21 cellular contexts compared by ENCODE assay signal in the genomic region with DNA sequence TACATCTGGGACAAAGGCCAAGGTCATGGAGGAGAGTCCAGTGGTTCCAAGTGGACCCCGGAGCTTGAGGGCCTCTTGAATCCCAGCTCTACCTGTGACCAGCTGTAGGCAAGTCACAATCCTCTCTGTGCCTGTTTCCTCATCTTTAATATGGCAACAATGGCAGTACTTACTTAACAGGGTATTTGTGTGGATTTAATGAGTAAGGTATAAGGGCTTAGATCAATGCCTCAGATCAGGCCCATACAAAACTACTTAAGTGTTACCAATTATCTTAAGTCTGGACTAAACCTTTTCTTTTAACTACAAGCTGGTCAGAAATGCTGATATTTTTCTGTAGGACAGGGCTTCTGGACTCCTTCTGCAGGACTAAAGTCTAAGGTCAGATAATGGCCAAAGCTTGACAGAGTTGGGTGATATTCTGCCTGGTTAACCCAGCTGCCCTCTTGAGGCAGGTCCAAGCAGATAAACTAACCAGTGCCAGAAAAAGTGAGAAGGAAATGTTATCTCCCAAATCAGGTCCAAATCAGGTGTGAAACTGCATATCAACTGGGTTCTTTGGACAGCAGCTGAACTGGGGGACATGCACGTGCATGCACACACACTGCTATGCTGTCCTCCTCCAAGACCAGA. TPM values are rescaled to one million over a fixed set of nuclear protein-coding genes. Genes with fewer than 3 reads are reported as not detected.
DNase-seq lines count a peak whose midpoint lies in the region; ATAC-seq, FAIRE-seq and TF ChIP-seq lines count a peak whose summit lies in the region.
"Had no signal": no experiment of that assay in that cellular context is flagged by ENCODE, and none has a peak within 500 bp of the region (broad histone marks: within the 10 kb centered on the region; RNA-seq: fewer than 3 reads in every experiment).

No MANE protein-coding gene starts in this region.

- BruUV-seq in K562 (replicated peaks; lab: Mats Ljungman, UMichigan): no TSS peak

- H3K79me2 ChIP-seq in K562 (ENCODE audit: control insufficient read depth, insufficient read depth, low read length): no peaks in the 10 kb centered on the region

- no peaks in the 10 kb centered on the region for H3K9me3 ChIP-seq in left ventricle myocardium inferior (replicated peaks)
- no peaks in the 10 kb centered on the region for H3K9me3 ChIP-seq in heart left ventricle
- H3K9me3 ChIP-seq in K562 (replicated peaks; ENCODE audit: control insufficient read depth, insufficient read depth, low read depth, low read length): no peaks in the 10 kb centered on the region
- no peaks in the 10 kb centered on the region for H3K9me3 ChIP-seq in colonic mucosa
- H3K9me3 ChIP-seq in CD4-positive, alpha-beta T cell (ENCODE audit: control insufficient read depth, low read length): no peaks in the 10 kb centered on the region
- H3K9me3 ChIP-seq: heart right ventricle, SJCRH30 had no signal

- DNase-seq in left ventricle myocardium inferior (no peak), heart left ventricle (no peak), K562 (ENCODE audit: extremely low read depth in 1 of 4, low spot score in 3 of 4) (no peak), left lobe of liver (ENCODE audit: low spot score) (peak; percentile 60), colonic mucosa (no peak), COLO668 (lab: John Stamatoyannopoulos, UW; ENCODE audit: unreplicated experiment) (no peak), mesenteric fat pad (ENCODE audit: low spot score) (no peak)
- no peak for DNase-seq in CD4-positive, alpha-beta T cell
- DNase-seq: activated CD4-positive, alpha-beta T cell treated with anti-CD3 and anti-CD28 coated beads for 4 hours; activated naive CD4-positive, alpha-beta T cell treated with Interleukin-2 at 50 U/mL for 16 hours; aorta; CD8-positive, alpha-beta memory T cell; heart right ventricle; kidney glomerular epithelial cell; NCI-H187; SJCRH30; T-helper 9 cell had no signal

- H3K9me1 ChIP-seq in K562 (ENCODE audit: control insufficient read depth, insufficient read depth, low read length): no peaks in the 10 kb centered on the region

- H3K4me3 Mint-ChIP-seq in CD4-positive, alpha-beta T cell: no peak overlapping the region
- H3K4me3 Mint-ChIP-seq: stimulated activated naive CD8-positive, alpha-beta T cell treated with anti-CD3 and anti-CD28 coated beads, Interleukin-15, Interleukin-2, amounts not matched to agents 100 ng/mL and 50 ng/mL, for 24 hours had no signal

- TF ChIP-seq RAD21 in K562 (CRISPR knock-in tag; conservative IDR thresholded peaks at IDR 0.05 in 1 of 2, IDR thresholded peaks at IDR 0.05 in 1 of 2): no peak

- no peak overlapping the region for H2AFZ ChIP-seq in K562 (ENCODE audit: low read depth, low read length)

- FAIRE-seq in K562 (lab: Jason Lieb, UNC): no peak
- FAIRE-seq: GM12878, H54 had no signal

- H3K4me3 ChIP-seq in left ventricle myocardium inferior (peak overlapping the region; percentile 69), heart left ventricle (peak overlapping the region in 2 of 12 donors; percentile 5 to 69), K562 (no peak overlapping the region), colonic mucosa (no peak overlapping the region)
- H3K4me3 ChIP-seq: GM12878 had no signal

- CTCF ChIA-PET in K562 (lab: Yijun Ruan, JAX; ENCODE audit: low intra/inter-chr PET ratio): no interaction called here
- CTCF ChIA-PET in CD4-positive, alpha-beta T cell (lab: Charles Lee): no interaction called here

- TF ChIP-seq EP300 in K562 (IDR thresholded peaks at IDR 0.05; ENCODE audit: low read length): no peak

- no peak for TF ChIP-seq POLR2A in heart left ventricle (IDR thresholded peaks at IDR 0.05)
- no peak for TF ChIP-seq POLR2A in K562 (conservative IDR thresholded peaks at IDR 0.05)

- H3K4me1 ChIP-seq in left ventricle myocardium inferior (peaks cover 55% of the 10 kb centered on the region), heart left ventricle (peaks cover 0 to 36% (median 18%) of the 10 kb centered on the region in 12 donors), K562 (replicated peaks in 1 of 2; ENCODE audit: control insufficient read depth in 2 of 2, insufficient read depth in 2 of 2, low read length in 2 of 2) (peaks cover 0 to 7% of the 10 kb centered on the region in 2 experiments; a peak in 1 of 5 replicates), colonic mucosa (no peaks in the 10 kb centered on the region)

- H3K27ac ChIP-seq in left ventricle myocardium inferior (replicated peaks): no peak overlapping the region
- H3K27ac ChIP-seq in heart left ventricle: no peak overlapping the region
- H3K27ac ChIP-seq in K562 (ENCODE audit: extremely low read depth, low read depth, low read length): no peak overlapping the region
- H3K27ac ChIP-seq in colonic mucosa: no peak overlapping the region
- no peak overlapping the region for H3K27ac ChIP-seq in CD4-positive, alpha-beta T cell (ENCODE audit: low read depth, low read length)
- H3K27ac ChIP-seq: SJCRH30 had no signal

- intact Hi-C loops in left ventricle myocardium inferior (cut with micrococcal nuclease): loop anchor here (10.0 kb wide), 1 partner anchor 832 kb away; no protein-coding TSS in a partner anchor
- intact Hi-C loops in heart left ventricle (cut with DNase I): loop anchor here in 8 of 10 donors (5.0 to 10.0 kb wide), 6 partner anchors 51 to 512 kb away; no protein-coding TSS in a partner anchor
- intact Hi-C loops in K562 (cut with micrococcal nuclease): no loop called here
- intact Hi-C loops in colonic mucosa (cut with DNase I): loop anchor here (5.0 kb wide), 1 partner anchor 56 kb away; no protein-coding TSS in a partner anchor
- intact Hi-C loops in CD4-positive, alpha-beta T cell (cut with DNase I, micrococcal nuclease): no loop called here

- POLR2A ChIA-PET in K562 (lab: Yijun Ruan, JAX): interaction anchor here (1.2 kb wide), 1 partner anchor 22 kb away, joined by 4 read pairs; no protein-coding TSS in a partner anchor
- POLR2A ChIA-PET in CD4-positive, alpha-beta T cell (lab: Charles Lee): no interaction called here

- TF ChIP-seq CTCF in left ventricle myocardium inferior (IDR thresholded peaks at IDR 0.05; ENCODE audit: borderline replicate concordance) (peak; percentile 20), heart left ventricle (IDR thresholded peaks at IDR 0.05) (peak in 2 of 12 donors; percentile 13 to 17), K562 (IDR thresholded peaks at IDR 0.05 in 2 of 3, conservative IDR thresholded peaks at IDR 0.05 in 1 of 3; ENCODE audit: insufficient read depth in 2 of 3, low read depth in 1 of 3, low read length in 3 of 3) (no peak), colonic mucosa (IDR thresholded peaks at IDR 0.05) (no peak)
- TF ChIP-seq CTCF in CD4-positive, alpha-beta T cell (IDR thresholded peaks at IDR 0.05): no peak

- in situ Hi-C loops in K562 (cut with MboI): no loop called here

- peaks cover 54% of the 10 kb centered on the region for H3K27me3 ChIP-seq in left ventricle myocardium inferior (ENCODE audit: low read depth)
- H3K27me3 ChIP-seq in heart left ventricle: peaks cover 0 to 35% (median 7%) of the 10 kb centered on the region in 9 donors
- H3K27me3 ChIP-seq in K562 (ENCODE audit: control insufficient read depth in 2 of 2, insufficient read depth in 2 of 2, low read length in 2 of 2): peaks cover 10 to 44% of the 10 kb centered on the region in 2 experiments; a peak in 4 of 5 replicates
- no peaks in the 10 kb centered on the region for H3K27me3 ChIP-seq in colonic mucosa
- H3K27me3 ChIP-seq in CD4-positive, alpha-beta T cell (ENCODE audit: control insufficient read depth, insufficient read depth, low read length): peaks cover 35% of the 10 kb centered on the region
- H3K27me3 ChIP-seq: SJCRH30 had no signal

- peaks cover 54% of the 10 kb centered on the region for H3K27me3 Mint-ChIP-seq in CD4-positive, alpha-beta T cell

- H3K4me1 Mint-ChIP-seq in CD4-positive, alpha-beta T cell (ENCODE audit: low read depth): peaks cover 16% of the 10 kb centered on the region

- no peak overlapping the region for H3K27ac Mint-ChIP-seq in CD4-positive, alpha-beta T cell
- H3K27ac Mint-ChIP-seq: CD8-positive, alpha-beta memory T cell; stimulated activated naive CD8-positive, alpha-beta T cell treated with anti-CD3 and anti-CD28 coated beads, Interleukin-15, Interleukin-2, amounts not matched to agents 100 ng/mL and 50 ng/mL, for 24 hours had no signal

- no peak overlapping the region for H3K9ac ChIP-seq in K562 (ENCODE audit: insufficient read depth in 1 of 2, low read depth in 2 of 2, low read length in 2 of 2)
- H3K9ac ChIP-seq in colonic mucosa (ENCODE audit: low read depth in 2 of 2, low read length in 2 of 2): no peak overlapping the region

- H3K9me3 Mint-ChIP-seq in CD4-positive, alpha-beta T cell: no peaks in the 10 kb centered on the region
- H3K9me3 Mint-ChIP-seq: CD8-positive, alpha-beta memory T cell; stimulated activated naive CD8-positive, alpha-beta T cell treated with anti-CD3 and anti-CD28 coated beads, Interleukin-15, Interleukin-2, amounts not matched to agents 100 ng/mL and 50 ng/mL, for 24 hours had no signal

- H3K36me3 Mint-ChIP-seq in CD4-positive, alpha-beta T cell (ENCODE audit: low read depth): no peaks in the 10 kb centered on the region
- H3K36me3 Mint-ChIP-seq: CD8-positive, alpha-beta memory T cell had no signal

- WGBS in heart left ventricle, 4 donors: 86 to 94% (median 91%) methylated on average over 2 of the region's 2 CpGs
- WGBS in K562 (ENCODE audit: insufficient coverage, low coverage, missing lambda C conversion rate): 0% methylated on average over 2 of the region's 2 CpGs

- H4K20me1 ChIP-seq in K562 (replicated peaks; ENCODE audit: control insufficient read depth, insufficient read depth, low read length): no peaks in the 10 kb centered on the region

- ATAC-seq in heart left ventricle (no peak), K562 (no peak), left lobe of liver (peak; percentile 55)
- ATAC-seq in CD4-positive, alpha-beta T cell (ENCODE audit: poor library complexity): no peak
- ATAC-seq: esophagus mucosa, GM12878, heart right ventricle had no signal

- H3K36me3 ChIP-seq in left ventricle myocardium inferior: no peaks in the 10 kb centered on the region
- H3K36me3 ChIP-seq in heart left ventricle: no peaks in the 10 kb centered on the region
- no peaks in the 10 kb centered on the region for H3K36me3 ChIP-seq in K562 (ENCODE audit: control insufficient read depth, insufficient read depth, low read length)
- no peaks in the 10 kb centered on the region for H3K36me3 ChIP-seq in colonic mucosa
- H3K36me3 ChIP-seq: heart right ventricle, SJCRH30 had no signal

- H3K4me2 ChIP-seq in K562 (ENCODE audit: insufficient read depth, low read length): no peak overlapping the region

RNA-seq across cellular contexts. Expression of a gene that starts 2.2 kb away (rescaled TPM):
- total RNA-seq in left ventricle myocardium inferior (40.7 TPM), heart left ventricle (10 to 100 TPM; 16.7 to 51.5 (median 33.6) TPM), K562 (2014; rRNA removed) (not detected in 2 replicates), K562 (2014; rRNA removed; fragmentation: Illumina TruSeq; extraction: Trizol) (not detected in 2 replicates), K562 (2015; rRNA removed; fragmentation: Illumina TruSeq; extraction: Trizol) (not detected in 2 replicates), K562 (2021) (0.33 and 0.76 TPM in 2 replicates), left lobe of liver (110 TPM), colonic mucosa (100 to 1,000 TPM in 1 of 2 donors, 10 to 100 TPM in 1; 97.9 to 153 TPM), mesenteric fat pad (68.7 TPM)
- polyA plus RNA-seq in heart left ventricle (10 to 100 TPM; 16.9 to 26.0 TPM), K562 (2011; rRNA removed) (not detected in 2 replicates), K562 (2014; fragmentation: Illumina TruSeq; extraction: Trizol) (not detected in 2 replicates), K562 (2014; fragmentation: Nextera tagmentation; extraction: Ambion mirVana) (not detected), K562 (2014; rRNA removed) (not detected in 2 replicates)
- not detected in 2 replicates for total RNA-seq in K562 (2011; cell fraction: chromatin; rRNA removed; ENCODE audit: low replicate concordance)
- not detected in 2 replicates for total RNA-seq in K562 (2011; cell fraction: nucleolus; rRNA removed)
- total RNA-seq in K562 (2011; cell fraction: nucleoplasm; rRNA removed): not detected in 2 replicates
- not detected in 2 replicates for polyA plus RNA-seq in K562 (2011; cell fraction: cytosol; rRNA removed)
- not detected in 2 replicates for polyA plus RNA-seq in K562 (2011; cell fraction: nucleus; rRNA removed)
- polyA plus RNA-seq in K562 (2012): 0.06 TPM in 1 of 2 replicates, not detected in the other
- polyA minus RNA-seq in K562 (2011; rRNA and poly(A)+ RNA removed): 0.06 TPM in 1 of 2 replicates, not detected in the other
- polyA minus RNA-seq in K562 (2011; cell fraction: cytosol; rRNA and poly(A)+ RNA removed): not detected in 2 replicates
- polyA minus RNA-seq in K562 (2011; cell fraction: nucleus; rRNA and poly(A)+ RNA removed): not detected in 2 replicates
- 1 to 10 TPM; 1.5 to 2.8 TPM for total RNA-seq in CD4-positive, alpha-beta T cell

Comparison
In these comparisons a context has a peak if more than half of its experiments do, and no peak if none do; other contexts are left out.
1. RNA of a gene that starts 2.2 kb away (total RNA-seq): 97.9 to 153 TPM in colonic mucosa, 110 TPM in left lobe of liver (single experiment), 68.7 TPM in mesenteric fat pad (single experiment), 40.7 TPM in left ventricle myocardium inferior (single experiment) and 16.7 to 51.5 TPM in heart left ventricle; 1.5 to 2.8 TPM in CD4-positive, alpha-beta T cell and 0.33 to 0.76 TPM in K562; every median in the first group is over 4 times any median in the second.
2. intact Hi-C loops: an anchor here in left ventricle myocardium inferior (10.0 kb wide), heart left ventricle (5.0 to 10.0 kb wide) and colonic mucosa (5.0 kb wide); none called in K562 and CD4-positive, alpha-beta T cell.